Comparison of ENCODE assay signal across 1 cellular context in genomic region chr17:27540300-27541105, GRCh38.
TF ChIP-seq lines count a peak whose summit lies in the region.

No MANE protein-coding gene starts in this region.

TF ChIP-seq in HEK293, 187 proteins besides CTCF, POLR2A, EP300 and RAD21 (continued from another document):
- TF ChIP-seq REST (tag by site-specific recombination; IDR thresholded peaks at IDR 0.05) (no peak), ZNF658 (tag by site-specific recombination; IDR thresholded peaks at IDR 0.05) (no peak), ZNF133 (tag by site-specific recombination; IDR thresholded peaks at IDR 0.05) (no peak), ZNF311 (tag by site-specific recombination; IDR thresholded peaks at IDR 0.05; ENCODE audit: borderline replicate concordance) (no peak), ZNF37A (tag by site-specific recombination; IDR thresholded peaks at IDR 0.05) (no peak), ZNF169 (tag by site-specific recombination; IDR thresholded peaks at IDR 0.05) (no peak), ZNF600 (tag by site-specific recombination; IDR thresholded peaks at IDR 0.05) (peak; percentile 19; the same call in 1 of the 2 replicates), ZNF621 (tag by site-specific recombination; IDR thresholded peaks at IDR 0.05) (no peak), ZNF362 (tag by site-specific recombination; IDR thresholded peaks at IDR 0.05) (no peak), ZBTB7A (tag by site-specific recombination; IDR thresholded peaks at IDR 0.05; ENCODE audit: low read depth) (no peak), SP7 (tag by site-specific recombination; IDR thresholded peaks at IDR 0.05) (peak; percentile 80), KLF17 (tag by site-specific recombination; IDR thresholded peaks at IDR 0.05) (peak; percentile 66; the same call in 1 of the 2 replicates), HOXA7 (CRISPR knock-in tag; IDR thresholded peaks at IDR 0.05; ENCODE audit: borderline replicate concordance) (no peak), ZNF398 (tag by site-specific recombination; IDR thresholded peaks at IDR 0.05) (peak; percentile 58; the same call in 1 of the 2 replicates), BCL11B (tag by site-specific recombination; IDR thresholded peaks at IDR 0.05; ENCODE audit: low read depth) (no peak), HIC1 (tag by site-specific recombination; IDR thresholded peaks at IDR 0.05) (no peak), KLF8 (tag by site-specific recombination; IDR thresholded peaks at IDR 0.05) (no peak)
TF ChIP-seq in HEK293: peak in this region for 24.
